In genomic region chr12:12384601-12385321, GRCh38 we compare ENCODE assay signal across 9 cellular contexts. TPM values are rescaled to one million over a fixed set of nuclear protein-coding genes. Genes with fewer than 3 reads are reported as not detected.
DNase-seq lines count a peak whose midpoint lies in the region; ATAC-seq, FAIRE-seq and TF ChIP-seq lines count a peak whose summit lies in the region.
"Had no signal": no experiment of that assay in that cellular context is flagged by ENCODE, and none has a peak within 500 bp of the region (broad histone marks: within the 10 kb centered on the region; RNA-seq: fewer than 3 reads in every experiment).

No MANE protein-coding gene starts in this region.

- no peak overlapping the region for H3K4me3 ChIP-seq in keratinocyte (ENCODE audit: control insufficient read depth in 2 of 3, extremely low read depth in 1 of 3, insufficient read depth in 2 of 3, low read depth in 1 of 3, low read length in 3 of 3)
- H3K4me3 ChIP-seq: MG63 had no signal

- no peaks in the 10 kb centered on the region for H4K20me1 ChIP-seq in keratinocyte (ENCODE audit: control insufficient read depth, extremely low read depth, insufficient read depth, low read length)

- no peaks in the 10 kb centered on the region for H3K79me2 ChIP-seq in keratinocyte (ENCODE audit: control insufficient read depth, insufficient read depth, low read length)

- H3K27me3 ChIP-seq in keratinocyte (ENCODE audit: control insufficient read depth, extremely low read depth, insufficient read depth, low read length) = no peaks in the 10 kb centered on the region
- H3K27me3 ChIP-seq: MG63 had no signal

- ATAC-seq in HG03159 (IDR thresholded peaks at IDR 0.05; ENCODE audit: unreplicated experiment) = no peak

- no peak overlapping the region for H3K27ac ChIP-seq in keratinocyte (ENCODE audit: control insufficient read depth, insufficient read depth, low read length)

- H3K9ac ChIP-seq in keratinocyte (ENCODE audit: control insufficient read depth, extremely low read depth, insufficient read depth, low read length) = no peak overlapping the region

- no peaks in the 10 kb centered on the region for H3K9me1 ChIP-seq in keratinocyte (ENCODE audit: control insufficient read depth, extremely low read depth, insufficient read depth, low read length)

- H2AFZ ChIP-seq in keratinocyte (ENCODE audit: control insufficient read depth, low read length) = no peak overlapping the region

- no peaks in the 10 kb centered on the region for H3K9me3 ChIP-seq in keratinocyte (ENCODE audit: control insufficient read depth, low read depth, low read length)

- TF ChIP-seq CTCF in keratinocyte (optimal IDR thresholded peaks at IDR 0.05 in 1 of 3, IDR thresholded peaks at IDR 0.05 in 1 of 3, conservative IDR thresholded peaks at IDR 0.05 in 1 of 3; ENCODE audit: extremely low read depth in 1 of 3, insufficient read depth in 2 of 3, low read length in 3 of 3) = no peak

- no peak overlapping the region for H3K4me2 ChIP-seq in keratinocyte (ENCODE audit: control insufficient read depth, extremely low read depth, insufficient read depth, low read depth, low read length)

- H3K36me3 ChIP-seq in keratinocyte (ENCODE audit: control insufficient read depth in 2 of 2, extremely low read depth in 1 of 2, insufficient read depth in 2 of 2, low read length in 2 of 2) = no peaks in the 10 kb centered on the region
- H3K36me3 ChIP-seq: MG63 had no signal

- peak; percentile 67 for FAIRE-seq in keratinocyte (lab: Jason Lieb, UNC)

- peaks cover 10% of the 10 kb centered on the region for H3K4me1 ChIP-seq in keratinocyte (ENCODE audit: control insufficient read depth, extremely low read depth, insufficient read depth, low read length)

- DNase-seq in NK-92 treated with Interleukin-12 subunit alpha and Interleukin-12 subunit beta, amount 100 ng/mL, for 24 hours (lab: John Stamatoyannopoulos, UW) = peak; percentile 31
- DNase-seq in NK-92 (lab: John Stamatoyannopoulos, UW; ENCODE audit: unreplicated experiment) = no peak
- DNase-seq in activated T-cell treated with anti-CD3 and anti-CD28 coated beads, Interleukin-2, amount 50 U/mL, for 48 hours = peak; percentile 61 to 66
- DNase-seq in keratinocyte (ENCODE audit: low read depth, low spot score) = no peak
- DNase-seq in stimulated activated CD8-positive, alpha-beta memory T cell treated with anti-CD3 and anti-CD28 coated beads, Interleukin-7, amount 100 ng/mL, for 48 hours (ENCODE audit: extremely low read depth in 1 of 2, low read depth in 1 of 2) = peak; percentile 27 to 62
- no peak for DNase-seq in mucosa of gallbladder (ENCODE audit: low spot score)
- no peak for DNase-seq in EL
- DNase-seq: MG63 had no signal

- dilution Hi-C loops in keratinocyte (cut with MboI; ENCODE audit: extremely low pct_ligation_motif_present, low sequenced_read_pairs) = no loop called here

RNA-seq across cellular contexts. Expression of gene BORCS5, which starts 27.9 kb away (rescaled TPM):
- polyA plus RNA-seq in keratinocyte = 5.4 to 14.1 TPM (median 5.6 TPM) in 3 replicates
- polyA plus RNA-seq in keratinocyte (2011; ENCODE audit: low read depth) = 15.7 TPM
- polyA plus RNA-seq in keratinocyte (2011; cell fraction: cytosol; rRNA removed) = 11.5 and 13.5 TPM in 2 replicates
- polyA plus RNA-seq in keratinocyte (2011; cell fraction: nucleus; rRNA removed) = 9.4 and 10.6 TPM in 2 replicates
- polyA plus RNA-seq in keratinocyte (2012; ENCODE audit: low replicate concordance) = 7.0 and 8.8 TPM in 2 replicates
- polyA minus RNA-seq in keratinocyte = 9.5 to 14.6 TPM (median 11.3 TPM) in 3 replicates
- 10.4 TPM for polyA minus RNA-seq in keratinocyte (2011; cell fraction: cytosol; rRNA and poly(A)+ RNA removed)
- 9.5 and 18.8 TPM in 2 replicates for polyA minus RNA-seq in keratinocyte (2011; cell fraction: nucleus; rRNA and poly(A)+ RNA removed)
- 14.2 TPM for total RNA-seq in mucosa of gallbladder

RNA-seq across cellular contexts. Expression of gene MANSC1, which starts 34.7 kb away (rescaled TPM):
- 0.91 to 1.6 TPM (median 1.1 TPM) in 3 replicates for polyA plus RNA-seq in keratinocyte
- 4.4 TPM for polyA plus RNA-seq in keratinocyte (2011; ENCODE audit: low read depth)
- 0.73 and 1.2 TPM in 2 replicates for polyA plus RNA-seq in keratinocyte (2011; cell fraction: cytosol; rRNA removed)
- polyA plus RNA-seq in keratinocyte (2011; cell fraction: nucleus; rRNA removed) = 1.8 and 2.7 TPM in 2 replicates
- 2.0 and 8.8 TPM in 2 replicates for polyA plus RNA-seq in keratinocyte (2012; ENCODE audit: low replicate concordance)
- polyA minus RNA-seq in keratinocyte = 0.30 to 1.3 TPM (median 0.79 TPM) in 3 replicates
- not detected for polyA minus RNA-seq in keratinocyte (2011; cell fraction: cytosol; rRNA and poly(A)+ RNA removed)
- polyA minus RNA-seq in keratinocyte (2011; cell fraction: nucleus; rRNA and poly(A)+ RNA removed) = 0.42 and 1.3 TPM in 2 replicates
- 66.7 TPM for total RNA-seq in mucosa of gallbladder

Comparison
In these comparisons a context has a peak if more than half of its experiments do, and no peak if none do; other contexts are left out.
1. DNase-seq: peak in NK-92 treated with Interleukin-12 subunit alpha and Interleukin-12 subunit beta, amount 100 ng/mL, for 24 hours (single experiment), activated T-cell treated with anti-CD3 and anti-CD28 coated beads, Interleukin-2, amount 50 U/mL, for 48 hours (2 of 2) and stimulated activated CD8-positive, alpha-beta memory T cell treated with anti-CD3 and anti-CD28 coated beads, Interleukin-7, amount 100 ng/mL, for 48 hours (2 of 2); none in NK-92 (single experiment), keratinocyte (single experiment), mucosa of gallbladder (single experiment) and EL (single experiment).